In the genomic region with DNA sequence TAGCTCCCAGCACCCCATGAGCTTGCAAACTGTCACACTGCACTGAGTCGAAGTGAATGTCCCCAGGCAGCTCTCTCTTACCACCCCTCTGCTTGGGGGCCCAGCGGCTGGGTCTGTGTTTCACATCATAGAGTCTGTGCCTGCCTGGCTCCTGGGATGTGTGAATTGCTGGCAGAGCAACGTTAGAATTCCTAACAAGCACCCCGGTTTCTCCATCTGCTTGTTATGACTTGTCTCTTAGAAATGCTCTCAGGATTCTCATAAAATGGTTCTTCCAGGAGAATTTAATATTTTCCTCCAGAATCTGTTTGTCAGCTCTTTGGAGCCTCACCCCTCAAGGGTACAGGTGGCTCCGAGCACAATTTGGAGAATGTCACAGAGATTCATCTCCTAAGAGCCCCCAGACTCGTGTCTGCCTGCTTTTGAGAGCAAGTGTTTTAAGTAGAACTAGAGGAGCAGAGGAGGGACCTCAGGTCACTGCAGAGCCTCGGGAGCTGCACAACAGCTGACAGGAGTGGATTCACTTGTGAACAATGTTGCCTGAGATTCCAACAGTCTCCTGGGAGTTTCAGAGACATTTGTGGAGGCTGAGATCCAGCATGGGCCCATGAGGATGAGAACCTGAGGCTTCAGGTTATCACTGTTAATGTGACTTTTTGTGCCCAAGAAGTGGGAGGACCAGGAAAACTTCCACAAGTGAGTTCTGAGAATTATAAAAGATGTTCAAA, we compare ENCODE assay signal across 1 cellular context.
TF ChIP-seq lines count a peak whose summit lies in the region.

No MANE protein-coding gene starts in this region.

TF ChIP-seq in IMR-90, 13 proteins besides CTCF, POLR2A, EP300 and RAD21 (continued from another document):
- TF ChIP-seq CEBPB (IDR thresholded peaks at IDR 0.05; ENCODE audit: low read depth, low read length): no peak
- TF ChIP-seq FOS (IDR thresholded peaks at IDR 0.05; ENCODE audit: low read depth, low read length): no peak
